Comparison of ENCODE assay signal across 1 cellular context in the genomic region with DNA sequence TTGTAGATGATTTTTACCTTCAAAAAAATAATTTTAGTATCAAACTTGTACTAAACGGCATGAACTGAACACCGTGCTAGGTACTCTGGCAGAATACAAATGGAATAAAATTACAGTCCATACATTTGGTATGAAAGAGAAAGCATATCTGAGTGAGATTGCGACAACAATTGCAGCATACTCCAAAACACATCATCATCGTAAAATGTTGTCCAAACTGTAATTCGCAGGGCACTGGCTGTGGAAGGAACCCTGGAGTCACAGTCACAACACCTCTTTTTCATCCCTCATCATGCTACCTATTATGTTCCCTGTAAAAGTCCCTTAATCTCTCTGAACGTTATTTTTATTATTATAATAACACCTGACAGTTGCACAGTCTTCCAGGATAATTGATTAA.
TF ChIP-seq lines count a peak whose summit lies in the region.

No MANE protein-coding gene starts in this region.

TF ChIP-seq in IMR-90, 13 proteins besides CTCF, POLR2A, EP300 and RAD21:
- TF ChIP-seq CEBPB (IDR thresholded peaks at IDR 0.05; ENCODE audit: low read depth, low read length) (0 out of 2 replicates have a peak, but pooled peaks have one; percentile 11), MAFK (IDR thresholded peaks at IDR 0.05; ENCODE audit: low read depth, low read length) (no peak)
